24 cellular contexts compared by ENCODE assay signal in genomic region chr4:177041356-177041755, GRCh38.
"Had no signal": no experiment of that assay in that cellular context is flagged by ENCODE, and none has a peak within 500 bp of the region (broad histone marks: within the 10 kb centered on the region; RNA-seq: fewer than 3 reads in every experiment).

No MANE protein-coding gene starts in this region.

- H3K36me3 ChIP-seq: colonic mucosa, prostate gland, right atrium auricular region had no signal

- H3K4me1 ChIP-seq: body of pancreas, colonic mucosa, prostate gland, right atrium auricular region, testis had no signal

- H3K9me3 ChIP-seq: body of pancreas, colonic mucosa, mucosa of descending colon, prostate gland, right atrium auricular region, testis had no signal

- H3K27me3 ChIP-seq: body of pancreas, colonic mucosa, right atrium auricular region, testis had no signal

- H3K4me2 ChIP-seq: smooth muscle cell had no signal

- DNase-seq: activated CD4-positive, alpha-beta memory T cell treated with anti-CD3 and anti-CD28 coated beads for 36 hours; activated CD4-positive, alpha-beta T cell treated with anti-CD3 and anti-CD28 coated beads for 36 hours; activated gamma-delta T cell treated with Interleukin-2 at 50 U/mL for 16 hours; activated T-cell treated with anti-CD3 and anti-CD28 coated beads for 4 hours; body of pancreas; caudate nucleus; colonic mucosa; foreskin melanocyte; glutamatergic neuron; hippocampal formation; left cardiac atrium; mesenchymal stem cell; mucosa of descending colon; naive B cell; stimulated activated CD4-positive, alpha-beta T cell treated with anti-CD3 and anti-CD28 coated beads, Interleukin-4, amount 100 ng/mL, for 1 hour; stimulated activated naive CD8-positive, alpha-beta T cell treated with anti-CD3 and anti-CD28 coated beads, Interleukin-15, amount 100 ng/mL, for 72 hours; SW 1271; T-helper 2 cell; testis had no signal

- H3K4me3 ChIP-seq: body of pancreas, colonic mucosa, mucosa of descending colon, prostate gland, right atrium auricular region, smooth muscle cell, testis had no signal

- H3K27ac ChIP-seq: body of pancreas, colonic mucosa, prostate gland, right atrium auricular region, testis had no signal

- ATAC-seq: activated CD4-positive, alpha-beta T cell treated with anti-CD3 and anti-CD28 coated beads for 36 hours; activated naive CD4-positive, alpha-beta T cell treated with anti-CD3 and anti-CD28 coated beads, Interleukin-2, amount 50 U/mL, for 72 hours; body of pancreas; left cardiac atrium; mucosa of descending colon; stimulated activated naive CD8-positive, alpha-beta T cell treated with anti-CD3 and anti-CD28 coated beads, Interleukin-15, amount 100 ng/mL, for 72 hours; WTC11 had no signal
